In the genomic region with DNA sequence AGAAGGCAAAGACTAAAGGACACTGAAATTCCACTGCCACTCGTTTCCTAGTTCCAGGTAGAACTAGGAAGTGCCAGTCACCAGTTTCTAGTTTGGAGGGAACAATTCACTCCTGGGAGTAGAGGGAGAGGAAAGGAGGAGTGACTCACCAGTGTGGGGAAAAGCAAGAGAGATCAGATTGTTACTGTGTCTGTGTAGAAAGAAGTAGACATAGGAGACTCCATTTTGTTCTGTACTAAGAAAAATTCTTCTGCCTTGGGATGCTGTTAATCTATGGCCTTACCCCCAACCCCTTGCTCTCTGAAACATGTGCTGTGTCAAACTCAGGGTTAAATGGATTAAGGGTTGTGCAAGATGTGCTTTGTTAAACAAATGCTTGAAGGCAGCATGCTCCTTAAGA, we compare ENCODE assay signal across 3 cellular contexts.
TF ChIP-seq lines count a peak whose summit lies in the region.
"Not testable (repeated sequence)": the region's sequence is repeated elsewhere in the genome, so short reads cannot be mapped to it uniquely, and the experiment has no call there.

No MANE protein-coding gene starts in this region.

TF ChIP-seq in HEK293, 187 proteins besides CTCF, POLR2A, EP300 and RAD21:
- TF ChIP-seq, protein P1, sequence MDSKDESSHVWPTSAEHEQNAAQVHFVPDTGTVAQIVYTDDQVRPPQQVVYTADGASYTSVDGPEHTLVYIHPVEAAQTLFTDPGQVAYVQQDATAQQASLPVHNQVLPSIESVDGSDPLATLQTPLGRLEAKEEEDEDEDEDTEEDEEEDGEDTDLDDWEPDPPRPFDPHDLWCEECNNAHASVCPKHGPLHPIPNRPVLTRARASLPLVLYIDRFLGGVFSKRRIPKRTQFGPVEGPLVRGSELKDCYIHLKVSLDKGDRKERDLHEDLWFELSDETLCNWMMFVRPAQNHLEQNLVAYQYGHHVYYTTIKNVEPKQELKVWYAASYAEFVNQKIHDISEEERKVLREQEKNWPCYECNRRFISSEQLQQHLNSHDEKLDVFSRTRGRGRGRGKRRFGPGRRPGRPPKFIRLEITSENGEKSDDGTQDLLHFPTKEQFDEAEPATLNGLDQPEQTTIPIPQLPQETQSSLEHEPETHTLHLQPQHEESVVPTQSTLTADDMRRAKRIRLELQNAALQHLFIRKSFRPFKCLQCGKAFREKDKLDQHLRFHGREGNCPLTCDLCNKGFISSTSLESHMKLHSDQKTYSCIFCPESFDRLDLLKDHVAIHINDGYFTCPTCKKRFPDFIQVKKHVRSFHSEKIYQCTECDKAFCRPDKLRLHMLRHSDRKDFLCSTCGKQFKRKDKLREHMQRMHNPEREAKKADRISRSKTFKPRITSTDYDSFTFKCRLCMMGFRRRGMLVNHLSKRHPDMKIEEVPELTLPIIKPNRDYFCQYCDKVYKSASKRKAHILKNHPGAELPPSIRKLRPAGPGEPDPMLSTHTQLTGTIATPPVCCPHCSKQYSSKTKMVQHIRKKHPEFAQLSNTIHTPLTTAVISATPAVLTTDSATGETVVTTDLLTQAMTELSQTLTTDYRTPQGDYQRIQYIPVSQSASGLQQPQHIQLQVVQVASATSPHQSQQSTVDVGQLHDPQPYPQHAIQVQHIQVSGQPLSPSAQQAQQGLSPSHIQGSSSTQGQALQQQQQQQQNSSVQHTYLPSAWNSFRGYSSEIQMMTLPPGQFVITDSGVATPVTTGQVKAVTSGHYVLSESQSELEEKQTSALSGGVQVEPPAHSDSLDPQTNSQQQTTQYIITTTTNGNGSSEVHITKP (tag by site-specific recombination; IDR thresholded peaks at IDR 0.05): peak; percentile 39; the same call in 1 of the 2 replicates

TF ChIP-seq in K562, 482 proteins besides CTCF, POLR2A, EP300 and RAD21 (continues in another document):
- TF ChIP-seq KLF13 (tag; IDR thresholded peaks at IDR 0.05; ENCODE audit: borderline replicate concordance, low read depth) (peak; percentile 58; the same call in 1 of the 2 replicates), ILK (tag; IDR thresholded peaks at IDR 0.05; ENCODE audit: borderline replicate concordance, low read depth) (peak; percentile 79), ZNF561 (CRISPR knock-in tag; conservative IDR thresholded peaks at IDR 0.05) (0 out of 2 replicates have a peak, but pooled peaks have one; percentile 28), HSF4 (CRISPR knock-in tag; IDR thresholded peaks at IDR 0.05; ENCODE audit: borderline replicate concordance) (peak; percentile 76; the same call in 1 of the 2 replicates), ZNF41 (CRISPR knock-in tag; conservative IDR thresholded peaks at IDR 0.05) (peak; percentile 76; the same call in 1 of the 2 replicates), HDAC1 (IDR thresholded peaks at IDR 0.05) (peak in 1 of 2 experiments; percentile 38; a peak in 1 of 4 replicates), ZNF668 (CRISPR knock-in tag; IDR thresholded peaks at IDR 0.05) (peak; percentile 92), ZNF239 (CRISPR knock-in tag; IDR thresholded peaks at IDR 0.05) (0 out of 2 replicates have a peak, but pooled peaks have one; percentile 45), TEAD2 (tag; IDR thresholded peaks at IDR 0.05) (peak; percentile 50; the same call in 1 of the 2 replicates), CUX1 (CRISPR knock-in tag; IDR thresholded peaks at IDR 0.05) (0 out of 2 replicates have a peak, but pooled peaks have one; percentile 38)
- TF ChIP-seq, protein P2, sequence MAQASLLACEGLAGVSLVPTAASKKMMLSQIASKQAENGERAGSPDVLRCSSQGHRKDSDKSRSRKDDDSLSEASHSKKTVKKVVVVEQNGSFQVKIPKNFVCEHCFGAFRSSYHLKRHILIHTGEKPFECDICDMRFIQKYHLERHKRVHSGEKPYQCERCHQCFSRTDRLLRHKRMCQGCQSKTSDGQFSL (CRISPR knock-in tag; IDR thresholded peaks at IDR 0.05): not testable (repeated sequence)
- TF ChIP-seq, protein P2 (tag; IDR thresholded peaks at IDR 0.05): peak in 1 of 2 experiments; percentile 84; a peak in 2 of 4 replicates
- TF ChIP-seq, protein P3, sequence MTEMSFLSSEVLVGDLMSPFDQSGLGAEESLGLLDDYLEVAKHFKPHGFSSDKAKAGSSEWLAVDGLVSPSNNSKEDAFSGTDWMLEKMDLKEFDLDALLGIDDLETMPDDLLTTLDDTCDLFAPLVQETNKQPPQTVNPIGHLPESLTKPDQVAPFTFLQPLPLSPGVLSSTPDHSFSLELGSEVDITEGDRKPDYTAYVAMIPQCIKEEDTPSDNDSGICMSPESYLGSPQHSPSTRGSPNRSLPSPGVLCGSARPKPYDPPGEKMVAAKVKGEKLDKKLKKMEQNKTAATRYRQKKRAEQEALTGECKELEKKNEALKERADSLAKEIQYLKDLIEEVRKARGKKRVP (CRISPR knock-in tag; IDR thresholded peaks at IDR 0.05): 0 out of 2 replicates have a peak, but pooled peaks have one; percentile 22
- TF ChIP-seq, protein P4, sequence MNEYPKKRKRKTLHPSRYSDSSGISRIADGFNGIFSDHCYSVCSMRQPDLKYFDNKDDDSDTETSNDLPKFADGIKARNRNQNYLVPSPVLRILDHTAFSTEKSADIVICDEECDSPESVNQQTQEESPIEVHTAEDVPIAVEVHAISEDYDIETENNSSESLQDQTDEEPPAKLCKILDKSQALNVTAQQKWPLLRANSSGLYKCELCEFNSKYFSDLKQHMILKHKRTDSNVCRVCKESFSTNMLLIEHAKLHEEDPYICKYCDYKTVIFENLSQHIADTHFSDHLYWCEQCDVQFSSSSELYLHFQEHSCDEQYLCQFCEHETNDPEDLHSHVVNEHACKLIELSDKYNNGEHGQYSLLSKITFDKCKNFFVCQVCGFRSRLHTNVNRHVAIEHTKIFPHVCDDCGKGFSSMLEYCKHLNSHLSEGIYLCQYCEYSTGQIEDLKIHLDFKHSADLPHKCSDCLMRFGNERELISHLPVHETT (CRISPR knock-in tag; conservative IDR thresholded peaks at IDR 0.05 in 1 of 2, IDR thresholded peaks at IDR 0.05 in 1 of 2): peak in 1 of 2 experiments; percentile 73; a peak in 2 of 4 replicates

TF ChIP-seq in liver, 16 proteins besides CTCF, POLR2A, EP300 and RAD21:
- TF ChIP-seq HNF4A (conservative IDR thresholded peaks at IDR 0.05): peak in 1 of 2 donors; percentile 44
